Comparison of ENCODE assay signal across 9 cellular contexts in genomic region chr1:18921506-18922251, GRCh38. TPM values are rescaled to one million over a fixed set of nuclear protein-coding genes. Genes with fewer than 3 reads are reported as not detected.
DNase-seq lines count a peak whose midpoint lies in the region; ATAC-seq and TF ChIP-seq lines count a peak whose summit lies in the region.
"Had no signal": no experiment of that assay in that cellular context is flagged by ENCODE, and none has a peak within 500 bp of the region (broad histone marks: within the 10 kb centered on the region; RNA-seq: fewer than 3 reads in every experiment).

No MANE protein-coding gene starts in this region.

- H3K36me3 Mint-ChIP-seq in immature natural killer cell: peaks cover 3 to 4% (median 3%) of the 10 kb centered on the region in 3 donors

- H3K18ac ChIP-seq in trophoblast cell (ENCODE audit: low read length): peak overlapping the region; percentile 68

- H4K12ac ChIP-seq in trophoblast cell (ENCODE audit: low read depth, low read length): no peak overlapping the region

- H3K4me1 ChIP-seq in SJSA1 (replicated peaks): peaks cover 37% of the 10 kb centered on the region
- H3K4me1 ChIP-seq in gastroesophageal sphincter: peaks cover 6 to 53% (median 30%) of the 10 kb centered on the region in 3 donors
- peaks cover 51 to 59% of the 10 kb centered on the region in 2 experiments for H3K4me1 ChIP-seq in trophoblast cell (ENCODE audit: control insufficient read depth in 1 of 2, insufficient read depth in 2 of 2, low read length in 2 of 2)

- peak overlapping the region; percentile 28 for H3K14ac ChIP-seq in trophoblast cell (ENCODE audit: low read length)

- peaks cover 41% of the 10 kb centered on the region for H3K36me3 ChIP-seq in SJSA1
- H3K36me3 ChIP-seq in gastroesophageal sphincter: peaks cover 0 to 36% of the 10 kb centered on the region in 2 donors
- H3K36me3 ChIP-seq in trophoblast cell (ENCODE audit: control insufficient read depth in 1 of 2, insufficient read depth in 2 of 2, low read length in 2 of 2): peaks cover 23 to 27% of the 10 kb centered on the region in 2 experiments

- TF ChIP-seq EP300 in gastroesophageal sphincter (IDR thresholded peaks at IDR 0.05): no peak

- peak; percentile 16; the same call in 1 of the 2 replicates for TF ChIP-seq CTCF in AG10803 (conservative IDR thresholded peaks at IDR 0.05; ENCODE audit: low read length)
- TF ChIP-seq CTCF in gastroesophageal sphincter (IDR thresholded peaks at IDR 0.05): peak in 3 of 4 experiments; percentile 24 to 52 (median 40)

- no peaks in the 10 kb centered on the region for H3K9me3 ChIP-seq in SJSA1 (replicated peaks)
- no peaks in the 10 kb centered on the region for H3K9me3 ChIP-seq in gastroesophageal sphincter
- H3K9me3 ChIP-seq in trophoblast cell (ENCODE audit: insufficient read depth, low read depth, low read length): no peaks in the 10 kb centered on the region

- DNase-seq in AG10803 (ENCODE audit: low read depth) (no peak), SJSA1 (ENCODE audit: low read depth in 1 of 2, low spot score in 2 of 2) (no peak), trophoblast cell (no peak), glomerular visceral epithelial cell (ENCODE audit: extremely low spot score) (no peak), immature natural killer cell (no peak)
- DNase-seq: Kasumi-1 had no signal

- no peak overlapping the region for H3K4me3 Mint-ChIP-seq in immature natural killer cell

- no peak overlapping the region for H3K9ac ChIP-seq in trophoblast cell (ENCODE audit: low read length)

- H3K79me1 ChIP-seq in trophoblast cell (ENCODE audit: low read length): peaks cover 53% of the 10 kb centered on the region

- WGBS in gastroesophageal sphincter (ENCODE audit: low coverage in 1 of 2), 2 donors: 66 to 73% methylated on average over 3 to 10 of the region's 17 CpGs
- WGBS in trophoblast cell (ENCODE audit: extremely low coverage, insufficient coverage, insufficient read length): no CpG with 5 or more reads among the region's 17 CpGs

- H3K27ac ChIP-seq in SJSA1 (peak overlapping the region; percentile 63), gastroesophageal sphincter (peak overlapping the region; percentile 86 to 94 (median 88)), trophoblast cell (ENCODE audit: low read depth, low read length) (peak overlapping the region; percentile 88)

- H4K91ac ChIP-seq in trophoblast cell (ENCODE audit: low read depth, low read length): peak overlapping the region; percentile 80

- H3K27ac Mint-ChIP-seq in immature natural killer cell: peak overlapping the region in 3 of 6 donors; percentile 28 to 82 (median 65)

- peak overlapping the region; percentile 28 for H3K4ac ChIP-seq in trophoblast cell (ENCODE audit: low read depth, low read length)

- peak overlapping the region; percentile 51 for H2BK120ac ChIP-seq in trophoblast cell (ENCODE audit: insufficient read depth, low read length, poor library complexity)

- H3K4me2 ChIP-seq in trophoblast cell (ENCODE audit: low read length): peak overlapping the region; percentile 5

- H3K27me3 Mint-ChIP-seq in immature natural killer cell (ENCODE audit: low read depth in 3 of 3): peaks cover 8 to 14% (median 10%) of the 10 kb centered on the region in 3 donors

- peaks cover 46 to 55% of the 10 kb centered on the region in 2 donors for H3K4me1 Mint-ChIP-seq in immature natural killer cell

- peak overlapping the region; percentile 62 for H2BK5ac ChIP-seq in trophoblast cell (ENCODE audit: low read depth, low read length, poor library complexity)

- ATAC-seq in gastroesophageal sphincter (peak; percentile 19), GM18502 (IDR thresholded peaks at IDR 0.05; ENCODE audit: poor library complexity, unreplicated experiment) (no peak), GM18868 (IDR thresholded peaks at IDR 0.05; ENCODE audit: unreplicated experiment) (no peak)

- H2BK12ac ChIP-seq in trophoblast cell (ENCODE audit: low read length): peak overlapping the region; percentile 83

- H4K8ac ChIP-seq in trophoblast cell (ENCODE audit: low read depth, low read length): peak overlapping the region; percentile 35

- H3K4me3 ChIP-seq in AG10803 (ENCODE audit: low read length) (no peak overlapping the region; the same call in 1 of the 2 replicates), SJSA1 (no peak overlapping the region), gastroesophageal sphincter (peak overlapping the region in 1 of 2 donors; percentile 28), trophoblast cell (ENCODE audit: low read depth, low read length) (no peak overlapping the region)

- H2AK5ac ChIP-seq in trophoblast cell (ENCODE audit: low read length): peak overlapping the region; percentile 70

- peaks cover 20% of the 10 kb centered on the region for H3K79me2 ChIP-seq in trophoblast cell (ENCODE audit: control insufficient read depth, insufficient read depth, low read length, poor library complexity)

- H3K9me3 Mint-ChIP-seq in immature natural killer cell: no peaks in the 10 kb centered on the region

- no peak overlapping the region for H3K23ac ChIP-seq in trophoblast cell (ENCODE audit: low read length)

- no peaks in the 10 kb centered on the region for H3K27me3 ChIP-seq in SJSA1 (replicated peaks)
- H3K27me3 ChIP-seq in gastroesophageal sphincter: no peaks in the 10 kb centered on the region
- no peaks in the 10 kb centered on the region for H3K27me3 ChIP-seq in trophoblast cell (ENCODE audit: insufficient read depth, low read length)

- H2AFZ ChIP-seq in trophoblast cell (ENCODE audit: insufficient read depth, low read length, poor library complexity): no peak overlapping the region

- TF ChIP-seq POLR2A in gastroesophageal sphincter (IDR thresholded peaks at IDR 0.05): no peak

RNA-seq across cellular contexts. Expression of gene ALDH4A1, which starts 19.3 kb away (rescaled TPM):
- 5.6 and 10.8 TPM in 2 replicates for total RNA-seq in SJSA1 (2014; rRNA removed; shearing (Covaris generic))
- total RNA-seq in gastroesophageal sphincter: 10 to 100 TPM; 19.9 to 24.8 (median 22.5) TPM
- polyA plus RNA-seq in trophoblast cell (2013): 34.2 and 35.7 TPM in 2 replicates
- polyA plus RNA-seq in immature natural killer cell: 1 to 10 TPM; 1.7 to 6.7 (median 3.8) TPM

RNA-seq across cellular contexts. Expression of gene IFFO2, which starts 34.8 kb away (rescaled TPM):
- 11.4 and 15.3 TPM in 2 replicates for total RNA-seq in SJSA1 (2014; rRNA removed; shearing (Covaris generic))
- 10 to 100 TPM in 3 of 4 donors, 1 to 10 TPM in 1; 9.3 to 18.4 (median 12.7) TPM for total RNA-seq in gastroesophageal sphincter
- 18.2 and 19.5 TPM in 2 replicates for polyA plus RNA-seq in trophoblast cell (2013)
- 1 to 10 TPM; 1.9 to 3.9 (median 3.2) TPM for polyA plus RNA-seq in immature natural killer cell
